1 cellular context compared by ENCODE assay signal in genomic region chr6:166342293-166343156, GRCh38.
TF ChIP-seq lines count a peak whose summit lies in the region.

Gene SFT2D1, minus strand, starts transcription at chr6:166342545. Its CDS starts 64 bp downstream, at chr6:166342481.

TF ChIP-seq in HepG2, 621 proteins besides CTCF, POLR2A, EP300 and RAD21 (continued from another document and continues in another):
- TF ChIP-seq PAXIP1 (CRISPR knock-in tag; conservative IDR thresholded peaks at IDR 0.05) (peak; percentile 30), ZNF275 (CRISPR knock-in tag; IDR thresholded peaks at IDR 0.05; ENCODE audit: borderline replicate concordance) (peak; percentile 96), ATF2 (CRISPR knock-in tag; IDR thresholded peaks at IDR 0.05) (peak; percentile 51; the same call in 1 of the 2 replicates), ZNF205 (CRISPR knock-in tag; IDR thresholded peaks at IDR 0.05) (peak; percentile 81), ZFP91 (CRISPR knock-in tag; IDR thresholded peaks at IDR 0.05; ENCODE audit: borderline replicate concordance) (peak; percentile 94), CBX1 (IDR thresholded peaks at IDR 0.05; ENCODE audit: low read depth) (peak; percentile 67), ZNF790 (CRISPR knock-in tag; IDR thresholded peaks at IDR 0.05; ENCODE audit: borderline replicate concordance) (peak; percentile 96), EZH2 (conservative IDR thresholded peaks at IDR 0.05; ENCODE audit: low read depth, low read length) (no peak), MIXL1 (CRISPR knock-in tag; IDR thresholded peaks at IDR 0.05) (peak; percentile 62), HMGXB4 (CRISPR knock-in tag; IDR thresholded peaks at IDR 0.05; ENCODE audit: borderline replicate concordance in 1 of 2, low read depth in 1 of 2) (peak; percentile 90 to 92), FOXK1 (CRISPR knock-in tag; IDR thresholded peaks at IDR 0.05; ENCODE audit: borderline replicate concordance, low read depth) (peak; percentile 81; the same call in 1 of the 2 replicates), KDM2A (CRISPR knock-in tag; IDR thresholded peaks at IDR 0.05; ENCODE audit: borderline replicate concordance, low read depth) (peak; percentile 93), ZUFSP (CRISPR knock-in tag; IDR thresholded peaks at IDR 0.05; ENCODE audit: borderline replicate concordance) (no peak), IRF9 (CRISPR knock-in tag; IDR thresholded peaks at IDR 0.05; ENCODE audit: borderline replicate concordance) (peak; percentile 98), ZNF878 (CRISPR knock-in tag; IDR thresholded peaks at IDR 0.05) (no peak; the same call in 1 of the 2 replicates), MTA1 (CRISPR knock-in tag; IDR thresholded peaks at IDR 0.05; ENCODE audit: borderline replicate concordance) (peak; percentile 88; the same call in 1 of the 2 replicates), PREB (CRISPR knock-in tag; IDR thresholded peaks at IDR 0.05) (0 out of 2 replicates have a peak, but pooled peaks have one; percentile 44), LRRFIP1 (CRISPR knock-in tag; conservative IDR thresholded peaks at IDR 0.05) (no peak), KDM4B (CRISPR knock-in tag; IDR thresholded peaks at IDR 0.05) (peak; percentile 34; the same call in 1 of the 2 replicates), KLF11 (CRISPR knock-in tag; IDR thresholded peaks at IDR 0.05) (peak; percentile 83; the same call in 1 of the 2 replicates), LCORL (IDR thresholded peaks at IDR 0.05) (no peak), LCORL (CRISPR knock-in tag; IDR thresholded peaks at IDR 0.05) (peak; percentile 70; the same call in 1 of the 2 replicates), DPF2 (CRISPR knock-in tag; IDR thresholded peaks at IDR 0.05; ENCODE audit: borderline replicate concordance, low read depth) (no peak), PHF5A (CRISPR knock-in tag; IDR thresholded peaks at IDR 0.05; ENCODE audit: low read depth, unreplicated experiment) (no peak), MIER3 (CRISPR knock-in tag; IDR thresholded peaks at IDR 0.05; ENCODE audit: borderline replicate concordance) (peak; percentile 67), ZBTB33 (CRISPR knock-in tag; IDR thresholded peaks at IDR 0.05) (peak; percentile 54; the same call in 1 of the 2 replicates), ZNF180 (CRISPR knock-in tag; IDR thresholded peaks at IDR 0.05; ENCODE audit: borderline replicate concordance, low read depth) (peak; percentile 76; the same call in 1 of the 2 replicates), TGIF2 (CRISPR knock-in tag; IDR thresholded peaks at IDR 0.05) (no peak), CENPBD1 (CRISPR knock-in tag; IDR thresholded peaks at IDR 0.05; ENCODE audit: borderline replicate concordance, low read depth) (peak; percentile 82; the same call in 1 of the 2 replicates), HHEX (CRISPR knock-in tag; IDR thresholded peaks at IDR 0.05) (no peak), ZNF616 (CRISPR knock-in tag; IDR thresholded peaks at IDR 0.05; ENCODE audit: low read depth) (peak; percentile 94), MLXIP (CRISPR knock-in tag; IDR thresholded peaks at IDR 0.05; ENCODE audit: borderline replicate concordance) (peak; percentile 66; the same call in 1 of the 2 replicates)
